Comparison of ENCODE assay signal across 8 cellular contexts in the genomic region with DNA sequence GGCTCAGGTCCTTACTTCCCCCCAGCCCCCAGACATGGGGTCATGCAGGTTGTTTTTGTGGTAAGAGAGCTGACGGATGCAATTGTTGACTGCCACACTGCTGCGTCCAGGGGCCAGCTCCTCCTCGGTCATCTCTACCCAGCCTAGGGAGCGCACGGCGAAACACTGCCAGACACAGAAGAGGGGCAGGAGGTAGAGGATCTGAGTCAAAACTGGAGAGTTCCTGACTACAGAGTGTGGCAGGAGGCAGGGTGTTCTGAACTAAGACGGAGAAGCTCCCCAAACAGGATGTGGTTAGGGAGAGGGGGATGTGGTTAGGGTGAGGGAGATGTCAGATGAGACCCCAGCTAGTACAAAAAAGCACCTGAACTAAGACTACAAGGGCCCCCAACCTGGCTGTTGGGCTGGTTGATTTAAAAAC. TPM values are rescaled to one million over a fixed set of nuclear protein-coding genes. Genes with fewer than 3 reads are reported as not detected.
DNase-seq lines count a peak whose midpoint lies in the region; ATAC-seq and TF ChIP-seq lines count a peak whose summit lies in the region.

No MANE protein-coding gene starts in this region.

- H3K4me3 Mint-ChIP-seq in CD4-positive, CD25-positive, alpha-beta regulatory T cell: peak overlapping the region; percentile 80 to 91 (median 87)
- H3K4me3 Mint-ChIP-seq in activated CD8-positive, alpha-beta memory T cell treated with anti-CD3 and anti-CD28 coated beads, Interleukin-2, amount 10 ng/mL, durations not matched to agents 7 days and 5 days: peak overlapping the region; percentile 73
- peak overlapping the region; percentile 80 for H3K4me3 Mint-ChIP-seq in natural killer cell treated with Interleukin-12 subunit alpha and Interleukin-12 subunit beta and Interleukin-15 and Interleukin-18, amount 100 ng/mL, for 72 hours

- peak; percentile 88 to 91 for ATAC-seq in CD4-positive, CD25-positive, alpha-beta regulatory T cell (ENCODE audit: low read depth in 2 of 2)
- peak; percentile 95 for ATAC-seq in GM21381 (IDR thresholded peaks at IDR 0.05; ENCODE audit: unreplicated experiment)
- peak; percentile 90 for ATAC-seq in activated CD8-positive, alpha-beta memory T cell treated with anti-CD3 and anti-CD28 coated beads, Interleukin-2, amount 10 ng/mL, durations not matched to agents 7 days and 5 days
- peak; percentile 88 to 95 for ATAC-seq in natural killer cell treated with Interleukin-12 subunit alpha and Interleukin-12 subunit beta and Interleukin-15 and Interleukin-18, amount 100 ng/mL, for 72 hours

- no peaks in the 10 kb centered on the region for H3K27me3 ChIP-seq in CD4-positive, CD25-positive, alpha-beta regulatory T cell (ENCODE audit: control insufficient read depth, insufficient read depth, low read length)
- no peaks in the 10 kb centered on the region for H3K27me3 ChIP-seq in ascending aorta

- H3K27me3 Mint-ChIP-seq in CD4-positive, CD25-positive, alpha-beta regulatory T cell: peaks cover 4% of the 10 kb centered on the region
- H3K27me3 Mint-ChIP-seq in activated CD8-positive, alpha-beta memory T cell treated with anti-CD3 and anti-CD28 coated beads, Interleukin-2, amount 10 ng/mL, durations not matched to agents 7 days and 5 days: no peaks in the 10 kb centered on the region
- no peaks in the 10 kb centered on the region for H3K27me3 Mint-ChIP-seq in natural killer cell treated with Interleukin-12 subunit alpha and Interleukin-12 subunit beta and Interleukin-15 and Interleukin-18, amount 100 ng/mL, for 72 hours

- H3K36me3 ChIP-seq in CD4-positive, CD25-positive, alpha-beta regulatory T cell (ENCODE audit: control insufficient read depth, insufficient read depth, low read length): peaks cover 14% of the 10 kb centered on the region
- peaks cover 30 to 54% of the 10 kb centered on the region in 2 donors for H3K36me3 ChIP-seq in ascending aorta

- peaks cover 9 to 97% (median 52%) of the 10 kb centered on the region in 4 donors for H3K4me1 Mint-ChIP-seq in CD4-positive, CD25-positive, alpha-beta regulatory T cell
- peaks cover 62% of the 10 kb centered on the region for H3K4me1 Mint-ChIP-seq in activated CD8-positive, alpha-beta memory T cell treated with anti-CD3 and anti-CD28 coated beads, Interleukin-2, amount 10 ng/mL, durations not matched to agents 7 days and 5 days
- peaks cover 41 to 46% of the 10 kb centered on the region in 2 donors for H3K4me1 Mint-ChIP-seq in natural killer cell treated with Interleukin-12 subunit alpha and Interleukin-12 subunit beta and Interleukin-15 and Interleukin-18, amount 100 ng/mL, for 72 hours (ENCODE audit: low read depth in 2 of 2)

- H3K4me1 ChIP-seq in CD4-positive, CD25-positive, alpha-beta regulatory T cell (ENCODE audit: control insufficient read depth, insufficient read depth, low read length, poor library complexity, severe bottlenecking): peaks cover 68% of the 10 kb centered on the region
- peaks cover 0 to 7% of the 10 kb centered on the region in 2 donors for H3K4me1 ChIP-seq in ascending aorta

- no peaks in the 10 kb centered on the region for H3K9me3 ChIP-seq in CD4-positive, CD25-positive, alpha-beta regulatory T cell (ENCODE audit: control insufficient read depth in 2 of 2, low read length in 2 of 2)
- no peaks in the 10 kb centered on the region for H3K9me3 ChIP-seq in ascending aorta

- H3K27ac ChIP-seq in CD4-positive, CD25-positive, alpha-beta regulatory T cell (ENCODE audit: insufficient read depth, low read length, poor library complexity, severe bottlenecking): peak overlapping the region; percentile 82
- no peak overlapping the region for H3K27ac ChIP-seq in ascending aorta

- CTCF ChIA-PET in activated CD8-positive, alpha-beta memory T cell treated with anti-CD3 and anti-CD28 coated beads, Interleukin-2, amount 10 ng/mL, durations not matched to agents 7 days and 5 days (lab: Charles Lee): interaction anchor here (0.9 to 4.5 kb wide), 17 partner anchors 9 to 355 kb away, joined by 3 to 42 read pairs (median 5); a partner anchor contains a TSS

- peaks cover 0 to 2% (median 0%) of the 10 kb centered on the region in 7 donors for H3K9me3 Mint-ChIP-seq in CD4-positive, CD25-positive, alpha-beta regulatory T cell
- H3K9me3 Mint-ChIP-seq in activated CD8-positive, alpha-beta memory T cell treated with anti-CD3 and anti-CD28 coated beads, Interleukin-2, amount 10 ng/mL, durations not matched to agents 7 days and 5 days (ENCODE audit: low read depth): no peaks in the 10 kb centered on the region
- no peaks in the 10 kb centered on the region for H3K9me3 Mint-ChIP-seq in natural killer cell treated with Interleukin-12 subunit alpha and Interleukin-12 subunit beta and Interleukin-15 and Interleukin-18, amount 100 ng/mL, for 72 hours

- peak overlapping the region; percentile 81 to 97 (median 92) for H3K27ac Mint-ChIP-seq in CD4-positive, CD25-positive, alpha-beta regulatory T cell
- peak overlapping the region; percentile 96 for H3K27ac Mint-ChIP-seq in activated CD8-positive, alpha-beta memory T cell treated with anti-CD3 and anti-CD28 coated beads, Interleukin-2, amount 10 ng/mL, durations not matched to agents 7 days and 5 days
- H3K27ac Mint-ChIP-seq in natural killer cell treated with Interleukin-12 subunit alpha and Interleukin-12 subunit beta and Interleukin-15 and Interleukin-18, amount 100 ng/mL, for 72 hours: peak overlapping the region; percentile 83 to 90

- peaks cover 57% of the 10 kb centered on the region for H3K36me3 Mint-ChIP-seq in CD4-positive, CD25-positive, alpha-beta regulatory T cell
- peaks cover 18% of the 10 kb centered on the region for H3K36me3 Mint-ChIP-seq in activated CD8-positive, alpha-beta memory T cell treated with anti-CD3 and anti-CD28 coated beads, Interleukin-2, amount 10 ng/mL, durations not matched to agents 7 days and 5 days
- H3K36me3 Mint-ChIP-seq in natural killer cell treated with Interleukin-12 subunit alpha and Interleukin-12 subunit beta and Interleukin-15 and Interleukin-18, amount 100 ng/mL, for 72 hours: no peaks in the 10 kb centered on the region

- intact Hi-C loops in ascending aorta (cut with DNase I): no loop called here

- DNase-seq in CD4-positive, CD25-positive, alpha-beta regulatory T cell: peak; percentile 67 to 97 (median 92)
- peak; percentile 80 for DNase-seq in HT1080 (ENCODE audit: low read depth)
- peak; percentile 96 for DNase-seq in activated CD8-positive, alpha-beta memory T cell treated with anti-CD3 and anti-CD28 coated beads, Interleukin-2, amount 10 ng/mL, durations not matched to agents 7 days and 5 days
- peak; percentile 73 for DNase-seq in natural killer cell treated with Interleukin-12 subunit alpha and Interleukin-12 subunit beta and Interleukin-15 and Interleukin-18, amount 100 ng/mL, for 72 hours (ENCODE audit: low spot score)
- DNase-seq in ascending aorta (ENCODE audit: low spot score in 2 of 2): no peak
- no peak for DNase-seq in hippocampal formation (lab: John Stamatoyannopoulos, UW)
- no peak for DNase-seq in NCI-H82 treated with DMSO at 0.1 percent for 48 hours (lab: John Stamatoyannopoulos, UW; ENCODE audit: unreplicated experiment)

- peak overlapping the region; percentile 66 for H3K4me3 ChIP-seq in CD4-positive, CD25-positive, alpha-beta regulatory T cell (ENCODE audit: low read depth, low read length)
- no peak overlapping the region for H3K4me3 ChIP-seq in ascending aorta

- TF ChIP-seq CTCF in ascending aorta (IDR thresholded peaks at IDR 0.05): no peak

RNA-seq across cellular contexts. Expression of a gene that starts 12.3 kb away (rescaled TPM):
- total RNA-seq in CD4-positive, CD25-positive, alpha-beta regulatory T cell: 43.7 TPM
- 10 to 100 TPM; 11.4 to 15.7 (median 13.3) TPM for polyA plus RNA-seq in CD4-positive, CD25-positive, alpha-beta regulatory T cell
- total RNA-seq in HT1080 (2014; rRNA removed; shearing (Covaris generic)): 30.8 and 32.1 TPM in 2 replicates
- polyA plus RNA-seq in HT1080 (2015; cell fraction: cytosol; rRNA removed): 63.3 and 67.5 TPM in 2 replicates
- 55.7 and 63.2 TPM in 2 replicates for polyA plus RNA-seq in HT1080 (2015; cell fraction: nucleus; rRNA removed)
- total RNA-seq in activated CD8-positive, alpha-beta memory T cell treated with anti-CD3 and anti-CD28 coated beads, Interleukin-2, amount 10 ng/mL, durations not matched to agents 7 days and 5 days: 10 to 100 TPM; 38.9 to 41.9 TPM
- 10 to 100 TPM; 26.4 to 29.1 TPM for total RNA-seq in natural killer cell treated with Interleukin-12 subunit alpha and Interleukin-12 subunit beta and Interleukin-15 and Interleukin-18, amount 100 ng/mL, for 72 hours
- 48.6 TPM for total RNA-seq in ascending aorta

RNA-seq across cellular contexts. Expression of a gene that starts 16.3 kb away (rescaled TPM):
- total RNA-seq in CD4-positive, CD25-positive, alpha-beta regulatory T cell: 95.8 TPM
- polyA plus RNA-seq in CD4-positive, CD25-positive, alpha-beta regulatory T cell: 100 to 1,000 TPM in 3 of 4 donors, 10 to 100 TPM in 1; 89.0 to 134 (median 121) TPM
- total RNA-seq in HT1080 (2014; rRNA removed; shearing (Covaris generic)): 13.3 and 15.4 TPM in 2 replicates
- 19.0 and 22.3 TPM in 2 replicates for polyA plus RNA-seq in HT1080 (2015; cell fraction: cytosol; rRNA removed)
- 23.2 and 27.4 TPM in 2 replicates for polyA plus RNA-seq in HT1080 (2015; cell fraction: nucleus; rRNA removed)
- 10 to 100 TPM; 38.7 to 43.4 TPM for total RNA-seq in activated CD8-positive, alpha-beta memory T cell treated with anti-CD3 and anti-CD28 coated beads, Interleukin-2, amount 10 ng/mL, durations not matched to agents 7 days and 5 days
- 10 to 100 TPM; 25.5 to 27.5 TPM for total RNA-seq in natural killer cell treated with Interleukin-12 subunit alpha and Interleukin-12 subunit beta and Interleukin-15 and Interleukin-18, amount 100 ng/mL, for 72 hours
- total RNA-seq in ascending aorta: 29.2 TPM

RNA-seq across cellular contexts. Expression of a gene that starts 38.2 kb away (rescaled TPM):
- total RNA-seq in CD4-positive, CD25-positive, alpha-beta regulatory T cell: 1.5 TPM
- not detected for polyA plus RNA-seq in CD4-positive, CD25-positive, alpha-beta regulatory T cell
- 0.35 TPM in 1 of 2 replicates, not detected in the other for total RNA-seq in HT1080 (2014; rRNA removed; shearing (Covaris generic))
- not detected in 2 replicates for polyA plus RNA-seq in HT1080 (2015; cell fraction: cytosol; rRNA removed)
- 0.46 and 0.50 TPM in 2 replicates for polyA plus RNA-seq in HT1080 (2015; cell fraction: nucleus; rRNA removed)
- total RNA-seq in activated CD8-positive, alpha-beta memory T cell treated with anti-CD3 and anti-CD28 coated beads, Interleukin-2, amount 10 ng/mL, durations not matched to agents 7 days and 5 days: under 1 TPM in 1 of 2 experiments, not detected in 1; 0.76 TPM
- total RNA-seq in natural killer cell treated with Interleukin-12 subunit alpha and Interleukin-12 subunit beta and Interleukin-15 and Interleukin-18, amount 100 ng/mL, for 72 hours: under 1 TPM; 0.76 to 0.92 TPM
- 16.8 TPM for total RNA-seq in ascending aorta

Comparison
In these comparisons a context has a peak if more than half of its experiments do, and no peak if none do; other contexts are left out.
1. DNase-seq: peak in CD4-positive, CD25-positive, alpha-beta regulatory T cell (3 of 3), HT1080 (single experiment), activated CD8-positive, alpha-beta memory T cell treated with anti-CD3 and anti-CD28 coated beads, Interleukin-2, amount 10 ng/mL, durations not matched to agents 7 days and 5 days (single experiment) and natural killer cell treated with Interleukin-12 subunit alpha and Interleukin-12 subunit beta and Interleukin-15 and Interleukin-18, amount 100 ng/mL, for 72 hours (single experiment); none in ascending aorta (0 of 2), hippocampal formation (0 of 2) and NCI-H82 treated with DMSO at 0.1 percent for 48 hours (single experiment).
2. Peak in every context shown above with its lines, with median percentiles within 50 percentile points of each other: ATAC-seq, H3K27ac Mint-ChIP-seq and H3K4me3 Mint-ChIP-seq.